Comparison of ENCODE assay signal across 8 cellular contexts in the genomic region with DNA sequence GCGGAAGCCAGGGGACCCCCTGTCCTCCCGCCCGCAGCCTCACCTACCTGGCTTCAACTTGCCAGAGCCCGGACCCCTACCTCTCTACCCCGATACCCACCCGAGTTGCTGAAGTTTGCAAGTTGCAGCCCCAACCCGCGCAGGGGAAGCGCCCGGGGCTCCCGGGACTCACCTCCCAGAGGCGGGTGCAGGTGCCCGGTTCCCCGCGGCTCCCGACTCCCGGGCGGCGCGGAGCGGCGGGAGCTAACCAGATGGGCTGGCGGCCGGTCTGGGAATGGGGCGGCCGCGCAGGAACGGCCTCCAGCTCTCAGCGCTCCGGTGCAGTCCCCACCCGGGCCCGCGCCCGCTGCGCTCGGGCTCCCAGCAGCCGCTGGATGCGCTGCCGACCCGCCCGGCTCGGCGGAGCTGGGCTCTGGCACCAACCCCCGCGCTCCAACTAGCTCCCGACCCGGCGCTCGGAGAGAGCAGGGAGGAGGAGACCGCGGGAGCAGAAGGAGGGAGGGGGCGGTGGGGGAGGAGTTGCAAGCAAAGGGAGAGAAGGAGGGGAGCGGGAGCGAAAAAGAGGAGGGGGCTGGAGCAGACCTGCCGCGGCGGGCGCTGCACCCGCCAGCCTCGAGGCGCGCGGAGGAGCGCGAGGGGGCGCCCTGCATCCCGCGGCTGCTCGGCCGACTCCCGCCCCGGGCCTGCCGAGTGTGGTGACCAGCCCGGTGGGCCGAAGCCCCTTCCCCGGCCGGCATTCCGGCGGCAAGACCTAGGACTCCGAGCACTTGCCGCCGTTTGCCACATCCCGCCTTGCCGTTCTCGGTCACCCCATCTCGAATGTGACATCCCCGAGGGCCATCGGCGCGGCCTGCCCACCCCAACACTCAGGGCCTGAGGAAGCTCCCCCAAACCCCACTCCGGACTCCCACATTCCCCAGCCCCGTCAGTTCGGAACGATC. TPM values are rescaled to one million over a fixed set of nuclear protein-coding genes. Genes with fewer than 3 reads are reported as not detected.
A peak's percentile ranks its signal among the peaks of the same experiment; 100 is the strongest.
DNase-seq lines count a peak whose midpoint lies in the region; ATAC-seq and TF ChIP-seq lines count a peak whose summit lies in the region.

A gene with protein sequence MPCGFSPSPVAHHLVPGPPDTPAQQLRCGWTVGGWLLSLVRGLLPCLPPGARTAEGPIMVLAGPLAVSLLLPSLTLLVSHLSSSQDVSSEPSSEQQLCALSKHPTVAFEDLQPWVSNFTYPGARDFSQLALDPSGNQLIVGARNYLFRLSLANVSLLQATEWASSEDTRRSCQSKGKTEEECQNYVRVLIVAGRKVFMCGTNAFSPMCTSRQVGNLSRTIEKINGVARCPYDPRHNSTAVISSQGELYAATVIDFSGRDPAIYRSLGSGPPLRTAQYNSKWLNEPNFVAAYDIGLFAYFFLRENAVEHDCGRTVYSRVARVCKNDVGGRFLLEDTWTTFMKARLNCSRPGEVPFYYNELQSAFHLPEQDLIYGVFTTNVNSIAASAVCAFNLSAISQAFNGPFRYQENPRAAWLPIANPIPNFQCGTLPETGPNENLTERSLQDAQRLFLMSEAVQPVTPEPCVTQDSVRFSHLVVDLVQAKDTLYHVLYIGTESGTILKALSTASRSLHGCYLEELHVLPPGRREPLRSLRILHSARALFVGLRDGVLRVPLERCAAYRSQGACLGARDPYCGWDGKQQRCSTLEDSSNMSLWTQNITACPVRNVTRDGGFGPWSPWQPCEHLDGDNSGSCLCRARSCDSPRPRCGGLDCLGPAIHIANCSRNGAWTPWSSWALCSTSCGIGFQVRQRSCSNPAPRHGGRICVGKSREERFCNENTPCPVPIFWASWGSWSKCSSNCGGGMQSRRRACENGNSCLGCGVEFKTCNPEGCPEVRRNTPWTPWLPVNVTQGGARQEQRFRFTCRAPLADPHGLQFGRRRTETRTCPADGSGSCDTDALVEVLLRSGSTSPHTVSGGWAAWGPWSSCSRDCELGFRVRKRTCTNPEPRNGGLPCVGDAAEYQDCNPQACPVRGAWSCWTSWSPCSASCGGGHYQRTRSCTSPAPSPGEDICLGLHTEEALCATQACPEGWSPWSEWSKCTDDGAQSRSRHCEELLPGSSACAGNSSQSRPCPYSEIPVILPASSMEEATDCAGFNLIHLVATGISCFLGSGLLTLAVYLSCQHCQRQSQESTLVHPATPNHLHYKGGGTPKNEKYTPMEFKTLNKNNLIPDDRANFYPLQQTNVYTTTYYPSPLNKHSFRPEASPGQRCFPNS (minus strand): TSS at position 472 of the 941 bp plus-strand sequence. CDS start 66,500 bp downstream, outside the sequence.

- peaks cover 32% of the 10 kb centered on the region for H3K36me3 ChIP-seq in neuron (ENCODE audit: insufficient read depth, low read length)

- DNase-seq in ELF-1 (ENCODE audit: low read depth, low spot score) (peak; percentile 80), LoVo (ENCODE audit: low spot score) (peak; percentile 24), foreskin keratinocyte (peak in 1 of 2 donors; percentile 23), A172 (ENCODE audit: low spot score) (no peak), GF-D8 (lab: John Stamatoyannopoulos, UW) (no peak)
- no peak for DNase-seq in activated T-cell treated with anti-CD3 and anti-CD28 coated beads, Interleukin-2, amount 50 U/mL, for 4 hours

- H3K27me3 ChIP-seq in foreskin keratinocyte, result peaks cover 100% of the 10 kb centered on the region
- H3K27me3 ChIP-seq in neuron (ENCODE audit: insufficient read depth, low read length), result no peaks in the 10 kb centered on the region

- no peaks in the 10 kb centered on the region for H3K4me1 ChIP-seq in foreskin keratinocyte
- H3K4me1 ChIP-seq in neuron (ENCODE audit: insufficient read depth, low read length), result peaks cover 57% of the 10 kb centered on the region

- no peak within 1 kb of the TSS for H3K27ac ChIP-seq in foreskin keratinocyte

- H3K4me1 Mint-ChIP-seq in activated T-cell treated with anti-CD3 and anti-CD28 coated beads, Interleukin-2, amount 50 U/mL, for 4 hours (ENCODE audit: low read depth), result peaks cover 18% of the 10 kb centered on the region

- peak within 1 kb of the TSS; percentile 97 for H3K4me3 ChIP-seq in neuron (ENCODE audit: low read length)

- H3K9me3 Mint-ChIP-seq in activated T-cell treated with anti-CD3 and anti-CD28 coated beads, Interleukin-2, amount 50 U/mL, for 4 hours, result no peaks in the 10 kb centered on the region

- peak within 1 kb of the TSS; percentile 83 for H3K4me3 Mint-ChIP-seq in activated T-cell treated with anti-CD3 and anti-CD28 coated beads, Interleukin-2, amount 50 U/mL, for 4 hours

- peak within 1 kb of the TSS; percentile 91 for H2AFZ ChIP-seq in neuron (ENCODE audit: low read depth, low read length)

- ATAC-seq in activated T-cell treated with anti-CD3 and anti-CD28 coated beads, Interleukin-2, amount 50 U/mL, for 4 hours, result peak; percentile 53 to 67
- ATAC-seq in foreskin keratinocyte (peak; percentile 40), GM21717 (IDR thresholded peaks at IDR 0.05; ENCODE audit: unreplicated experiment) (no peak)

- TF ChIP-seq CTCF in foreskin keratinocyte (conservative IDR thresholded peaks at IDR 0.05), result peak; percentile 55

- H3K36me3 Mint-ChIP-seq in activated T-cell treated with anti-CD3 and anti-CD28 coated beads, Interleukin-2, amount 50 U/mL, for 4 hours (ENCODE audit: insufficient read depth), result no peaks in the 10 kb centered on the region

- peaks cover 14% of the 10 kb centered on the region for H3K9me3 ChIP-seq in neuron (ENCODE audit: low read length)

- peaks cover 57% of the 10 kb centered on the region for H3K27me3 Mint-ChIP-seq in activated T-cell treated with anti-CD3 and anti-CD28 coated beads, Interleukin-2, amount 50 U/mL, for 4 hours (ENCODE audit: low read depth)

RNA-seq across cellular contexts. Expression of the gene that starts here (rescaled TPM):
- total RNA-seq in activated T-cell treated with anti-CD3 and anti-CD28 coated beads, Interleukin-2, amount 50 U/mL, for 4 hours, result not detected
- total RNA-seq in foreskin keratinocyte, result not detected in 2 replicates
- polyA plus RNA-seq in foreskin keratinocyte, result not detected in 2 replicates
- total RNA-seq in A172 (2014; rRNA removed; shearing (Covaris generic)), result not detected in 2 replicates

Comparison
In these comparisons a context has a peak if more than half of its experiments do, and no peak if none do; other contexts are left out.
1. Peak in ATAC-seq in activated T-cell treated with anti-CD3 and anti-CD28 coated beads, Interleukin-2, amount 50 U/mL, for 4 hours; RNA of the gene not detected or under 1 TPM.
2. Peak in ATAC-seq in foreskin keratinocyte; RNA of the gene not detected or under 1 TPM.
3. DNase-seq: peak in ELF-1 (single experiment) and LoVo (single experiment); none in activated T-cell treated with anti-CD3 and anti-CD28 coated beads, Interleukin-2, amount 50 U/mL, for 4 hours (single experiment), A172 (single experiment) and GF-D8 (single experiment).